In the genomic region with DNA sequence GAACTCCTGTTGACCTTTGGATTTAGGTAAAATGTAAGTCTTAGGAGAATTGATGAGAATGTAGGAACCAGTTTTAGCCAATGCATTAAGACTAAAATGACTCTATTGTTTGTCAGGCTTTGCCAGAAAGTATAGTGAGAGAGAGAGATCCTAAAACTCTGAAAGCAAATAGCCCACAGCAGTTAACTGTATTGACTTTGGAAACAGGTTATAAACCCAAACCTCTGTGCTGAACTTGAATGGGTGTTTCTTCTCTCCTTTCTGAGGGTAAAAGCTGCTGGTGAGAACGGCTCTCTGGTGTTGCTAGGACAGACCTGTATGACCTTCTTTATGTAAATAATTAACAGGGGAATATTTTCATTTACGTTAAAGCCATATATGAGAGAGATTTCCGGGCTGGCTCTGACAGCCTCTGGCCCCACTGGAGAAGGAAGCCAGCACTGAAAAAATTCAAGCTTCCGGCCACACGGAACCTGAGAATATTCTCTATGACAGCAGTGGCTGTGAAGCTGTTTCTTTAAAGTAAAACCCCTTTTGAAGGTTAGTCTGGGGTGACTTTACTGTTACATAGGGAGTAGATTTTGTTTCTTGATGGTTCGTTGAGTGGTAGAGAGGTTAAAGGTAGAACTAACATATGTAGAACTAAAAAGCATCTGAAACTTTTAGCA, we compare ENCODE assay signal across 8 cellular contexts.
DNase-seq lines count a peak whose midpoint lies in the region; ATAC-seq, FAIRE-seq and TF ChIP-seq lines count a peak whose summit lies in the region.

No MANE protein-coding gene starts in this region.

- 0 out of 4 replicates have a peak, but pooled peaks have one; percentile 39 to 69 for TF ChIP-seq EP300 in GM12878 (IDR thresholded peaks at IDR 0.05; ENCODE audit: borderline replicate concordance in 1 of 2, control insufficient read depth in 1 of 2, low read depth in 2 of 2, low read length in 2 of 2)

- H3K4me1 ChIP-seq in Karpas-422 (ENCODE audit: low read length) (peaks cover 58% of the 10 kb centered on the region), GM12878 (ENCODE audit: control insufficient read depth, insufficient read depth, low read length) (peaks cover 81% of the 10 kb centered on the region), pancreas (peaks cover 49 to 81% (median 61%) of the 10 kb centered on the region in 3 donors)

- H3K36me3 ChIP-seq in Karpas-422 (ENCODE audit: insufficient read depth, low read length): no peaks in the 10 kb centered on the region
- peaks cover 0 to 3% of the 10 kb centered on the region in 2 experiments; a peak in 3 of 4 replicates for H3K36me3 ChIP-seq in GM12878 (ENCODE audit: control insufficient read depth in 2 of 2, insufficient read depth in 2 of 2, low read length in 1 of 2)
- H3K36me3 ChIP-seq in pancreas: no peaks in the 10 kb centered on the region

- no peak for FAIRE-seq in GM12878 (lab: Jason Lieb, UNC)
- no peak for FAIRE-seq in pancreas (lab: Jason Lieb, UNC)

- H4K20me1 ChIP-seq in Karpas-422 (ENCODE audit: insufficient read depth, low read depth, low read length) (no peaks in the 10 kb centered on the region; the same call in 1 of the 2 replicates), GM12878 (ENCODE audit: control insufficient read depth, insufficient read depth) (no peaks in the 10 kb centered on the region)

- TF ChIP-seq POLR2A in GM12878 (IDR thresholded peaks at IDR 0.05; ENCODE audit: low read depth, low read length): no peak

- BruUV-seq in GM12878 (replicated peaks; lab: Mats Ljungman, UMichigan): TSS peak; percentile 50

- H3K27me3 ChIP-seq in Karpas-422 (ENCODE audit: low read length) (no peaks in the 10 kb centered on the region), GM12878 (replicated peaks in 1 of 2; ENCODE audit: control insufficient read depth in 2 of 2, insufficient read depth in 2 of 2, low read length in 1 of 2) (no peaks in the 10 kb centered on the region), pancreas (no peaks in the 10 kb centered on the region)

- ATAC-seq in GM18502 (IDR thresholded peaks at IDR 0.05; ENCODE audit: poor library complexity, unreplicated experiment): peak; percentile 75
- ATAC-seq in GM21717 (IDR thresholded peaks at IDR 0.05; ENCODE audit: unreplicated experiment): peak; percentile 81
- ATAC-seq in GM12878: peak; percentile 82
- peak; percentile 29 to 58 (median 48) for ATAC-seq in pancreas

- H2AFZ ChIP-seq in Karpas-422 (ENCODE audit: low read length): 0 out of 2 replicates have a peak overlapping the region, but pooled peaks have one; percentile 30
- H2AFZ ChIP-seq in GM12878 (ENCODE audit: control insufficient read depth, low read depth, low read length): no peak overlapping the region

- peak; percentile 13; the same call in 1 of the 2 replicates for TF ChIP-seq RAD21 in GM12878 (IDR thresholded peaks at IDR 0.05; ENCODE audit: insufficient read depth, low read depth, low read length)

- peak; percentile 61 for DNase-seq in Karpas-422
- peak; percentile 89 for DNase-seq in GM12878 (ENCODE audit: low read depth, low spot score)
- no peak for DNase-seq in pancreas
- DNase-seq in NCI-H82 (lab: John Stamatoyannopoulos, UW): no peak
- DNase-seq in nucleus accumbens (lab: John Stamatoyannopoulos, UW): no peak
- no peak for DNase-seq in putamen (ENCODE audit: low spot score)

- RAD21 ChIA-PET in GM12878 (lab: Charles Lee; ENCODE audit: unreplicated experiment): interaction anchor here (0.7 to 5.9 kb wide), 25 partner anchors 8 to 125 kb away, joined by 3 to 178 read pairs (median 4); no protein-coding TSS in a partner anchor

- intact Hi-C loops in GM12878 (cut with micrococcal nuclease; ENCODE audit: unreplicated experiment): loop anchor here (1.0 to 10.0 kb wide), 4 partner anchors 9 to 1035 kb away; a partner anchor contains a TSS
- intact Hi-C loops in pancreas (cut with DNase I): no loop called here

- in situ Hi-C loops in GM12878 (cut with MboI): no loop called here

- CTCF ChIA-PET in GM12878 (lab: Yijun Ruan, JAX): interaction anchor here (1.0 to 5.1 kb wide), 10 partner anchors 10 to 125 kb away, joined by 3 to 48 read pairs (median 6); no protein-coding TSS in a partner anchor

- no peaks in the 10 kb centered on the region for H3K79me2 ChIP-seq in Karpas-422 (ENCODE audit: low read length)
- peaks cover 99% of the 10 kb centered on the region for H3K79me2 ChIP-seq in GM12878 (ENCODE audit: control insufficient read depth, insufficient read depth, low read length)

- H3K9me3 ChIP-seq in Karpas-422 (ENCODE audit: low read length) (no peaks in the 10 kb centered on the region), GM12878 (replicated peaks; ENCODE audit: control insufficient read depth, insufficient read depth, low read length) (no peaks in the 10 kb centered on the region), pancreas (no peaks in the 10 kb centered on the region)

- H3K4me3 ChIP-seq in Karpas-422 (ENCODE audit: low read length) (peak overlapping the region; percentile 0; the same call in 1 of the 2 replicates), GM12878 (peak overlapping the region; percentile 45), pancreas (peak overlapping the region in 1 of 4 donors; percentile 20)

- TF ChIP-seq CTCF in GM12878 (IDR thresholded peaks at IDR 0.05 in 2 of 3, conservative IDR thresholded peaks at IDR 0.05 in 1 of 3; ENCODE audit: control insufficient read depth in 2 of 3, extremely low read depth in 1 of 3, insufficient read depth in 1 of 3, low read depth in 3 of 3, low read length in 3 of 3): no peak
- TF ChIP-seq CTCF in pancreas (IDR thresholded peaks at IDR 0.05): no peak

- SMC1A ChIA-PET in GM12878 (lab: Charles Lee; ENCODE audit: uncharacterized antibody, unreplicated experiment): interaction anchor here (1.0 to 15.8 kb wide), 20 partner anchors 10 to 101 kb away, joined by 3 to 569 read pairs (median 6); no protein-coding TSS in a partner anchor

- H3K4me2 ChIP-seq in Karpas-422 (ENCODE audit: low read depth, low read length, poor library complexity, severe bottlenecking) (peak overlapping the region; percentile 31), GM12878 (ENCODE audit: control insufficient read depth, insufficient read depth) (peak overlapping the region; percentile 85)

- H3K27ac ChIP-seq in Karpas-422 (ENCODE audit: low read length) (0 out of 2 replicates have a peak overlapping the region, but pooled peaks have one; percentile 37), GM12878 (ENCODE audit: control insufficient read depth, insufficient read depth) (peak overlapping the region; percentile 95), pancreas (peak overlapping the region; percentile 3 to 86 (median 54))

- POLR2A ChIA-PET in GM12878 (lab: Charles Lee): interaction anchor here (0.9 to 18.4 kb wide), 11 partner anchors 9 to 612 kb away, joined by 3 to 504 read pairs (median 5); no protein-coding TSS in a partner anchor

- H3K9me2 ChIP-seq in Karpas-422 (replicated peaks; ENCODE audit: insufficient read depth, low read length): no peaks in the 10 kb centered on the region

- H3K9ac ChIP-seq in Karpas-422 (ENCODE audit: low read length) (no peak overlapping the region), GM12878 (ENCODE audit: control insufficient read depth, insufficient read depth, low read length) (peak overlapping the region; percentile 70)

- WGBS in GM12878 (ENCODE audit: insufficient coverage, insufficient replicate concordance, low lambda C conversion rate, missing lambda C conversion rate): 0% methylated on average over 6 of the region's 6 CpGs
- WGBS in pancreas, 2 donors: 7 to 8% methylated on average over 6 of the region's 6 CpGs

TF ChIP-seq in GM12878, 131 proteins besides CTCF, POLR2A, EP300 and RAD21 (continues in another document):
- TF ChIP-seq ZNF217 (IDR thresholded peaks at IDR 0.05) (no peak), ZNF622 (IDR thresholded peaks at IDR 0.05) (no peak), WRNIP1 (IDR thresholded peaks at IDR 0.05; ENCODE audit: borderline replicate concordance, low read depth, low read length) (peak; percentile 11; the same call in 1 of the 2 replicates), SREBF2 (IDR thresholded peaks at IDR 0.05; ENCODE audit: low read length) (no peak), FOXM1 (IDR thresholded peaks at IDR 0.05; ENCODE audit: low read depth, low read length) (peak; percentile 43; the same call in 1 of the 2 replicates), POU2F2 (IDR thresholded peaks at IDR 0.05; ENCODE audit: borderline replicate concordance, low read depth, low read length) (no peak), SIX5 (IDR thresholded peaks at IDR 0.05; ENCODE audit: low read depth, low read length, severe bottlenecking) (no peak), EED (IDR thresholded peaks at IDR 0.05; ENCODE audit: low read depth) (peak; percentile 43; the same call in 1 of the 2 replicates), TCF12 (IDR thresholded peaks at IDR 0.05; ENCODE audit: low read depth, low read length) (no peak), TBL1XR1 (IDR thresholded peaks at IDR 0.05; ENCODE audit: low read depth, low read length) (no peak), IKZF2 (IDR thresholded peaks at IDR 0.05) (peak; percentile 21 to 39; a peak in 3 of 4 replicates), BRCA1 (IDR thresholded peaks at IDR 0.05; ENCODE audit: low read depth, low read length) (no peak), RFX5 (IDR thresholded peaks at IDR 0.05; ENCODE audit: low read depth, low read length) (no peak), IKZF1 (conservative IDR thresholded peaks at IDR 0.05) (peak; percentile 55), RUNX3 (IDR thresholded peaks at IDR 0.05; ENCODE audit: low read length) (peak; percentile 7; the same call in 1 of the 2 replicates), ZBED1 (IDR thresholded peaks at IDR 0.05; ENCODE audit: borderline replicate concordance) (no peak)
- TF ChIP-seq, protein P1, sequence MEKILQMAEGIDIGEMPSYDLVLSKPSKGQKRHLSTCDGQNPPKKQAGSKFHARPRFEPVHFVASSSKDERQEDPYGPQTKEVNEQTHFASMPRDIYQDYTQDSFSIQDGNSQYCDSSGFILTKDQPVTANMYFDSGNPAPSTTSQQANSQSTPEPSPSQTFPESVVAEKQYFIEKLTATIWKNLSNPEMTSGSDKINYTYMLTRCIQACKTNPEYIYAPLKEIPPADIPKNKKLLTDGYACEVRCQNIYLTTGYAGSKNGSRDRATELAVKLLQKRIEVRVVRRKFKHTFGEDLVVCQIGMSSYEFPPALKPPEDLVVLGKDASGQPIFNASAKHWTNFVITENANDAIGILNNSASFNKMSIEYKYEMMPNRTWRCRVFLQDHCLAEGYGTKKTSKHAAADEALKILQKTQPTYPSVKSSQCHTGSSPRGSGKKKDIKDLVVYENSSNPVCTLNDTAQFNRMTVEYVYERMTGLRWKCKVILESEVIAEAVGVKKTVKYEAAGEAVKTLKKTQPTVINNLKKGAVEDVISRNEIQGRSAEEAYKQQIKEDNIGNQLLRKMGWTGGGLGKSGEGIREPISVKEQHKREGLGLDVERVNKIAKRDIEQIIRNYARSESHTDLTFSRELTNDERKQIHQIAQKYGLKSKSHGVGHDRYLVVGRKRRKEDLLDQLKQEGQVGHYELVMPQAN (conservative IDR thresholded peaks at IDR 0.05): peak; percentile 20; the same call in 1 of the 2 replicates

Comparison
In these comparisons a context has a peak if more than half of its experiments do, and no peak if none do; other contexts are left out.
1. DNase-seq: peak in Karpas-422 (single experiment) and GM12878 (single experiment); none in pancreas (0 of 6), NCI-H82 (single experiment), nucleus accumbens (0 of 56) and putamen (single experiment).
2. H3K27ac ChIP-seq: peak in every context shown above with its lines; median percentile 95 in GM12878; 54 in pancreas; 37 in Karpas-422.
3. Peak in every context shown above with its lines, with median percentiles within 50 percentile points of each other: ATAC-seq.